ENCODE assay signal across 17 cellular contexts in genomic region chr19:31140717-31141116, GRCh38.
DNase-seq lines count a peak whose midpoint lies in the region; ATAC-seq, FAIRE-seq and TF ChIP-seq lines count a peak whose summit lies in the region.
"Had no signal": no experiment of that assay in that cellular context is flagged by ENCODE, and none has a peak within 500 bp of the region (broad histone marks: within the 10 kb centered on the region; RNA-seq: fewer than 3 reads in every experiment).

No MANE protein-coding gene starts in this region.

- POLR2A ChIA-PET in A549 (lab: Yijun Ruan, JAX), result no interaction called here

- 14% methylated on average over 6 of the region's 6 CpGs for WGBS in A549 (ENCODE audit: missing lambda C conversion rate)

- H3K4me1 ChIP-seq in A549, result peaks cover 21% of the 10 kb centered on the region
- H3K4me1 ChIP-seq: parathyroid adenoma had no signal

- H3K4me1 Mint-ChIP-seq in immature natural killer cell, result no peaks in the 10 kb centered on the region
- H3K4me1 Mint-ChIP-seq: activated naive CD8-positive, alpha-beta T cell treated with anti-CD3 and anti-CD28 coated beads for 36 hours; IgD-negative memory B cell had no signal

- H3K27ac ChIP-seq in A549, result peak overlapping the region in 1 of 2 experiments; percentile 44; a peak in 3 of 6 replicates
- H3K27ac ChIP-seq: parathyroid adenoma had no signal

- no peak for TF ChIP-seq CTCF in A549 (IDR thresholded peaks at IDR 0.05)

- no peaks in the 10 kb centered on the region for H3K27me3 Mint-ChIP-seq in immature natural killer cell (ENCODE audit: low read depth in 3 of 3)
- H3K27me3 Mint-ChIP-seq: IgD-negative memory B cell had no signal

- no peak for TF ChIP-seq POLR2A in A549 (IDR thresholded peaks at IDR 0.05; ENCODE audit: low read length)

- no peaks in the 10 kb centered on the region for H3K9me3 Mint-ChIP-seq in immature natural killer cell
- H3K9me3 Mint-ChIP-seq: activated naive CD8-positive, alpha-beta T cell treated with anti-CD3 and anti-CD28 coated beads for 36 hours had no signal

- no peak overlapping the region for H3K27ac Mint-ChIP-seq in immature natural killer cell
- H3K27ac Mint-ChIP-seq: activated naive CD8-positive, alpha-beta T cell treated with anti-CD3 and anti-CD28 coated beads for 36 hours; IgD-negative memory B cell had no signal

- H3K36me3 Mint-ChIP-seq in immature natural killer cell, result no peaks in the 10 kb centered on the region
- H3K36me3 Mint-ChIP-seq: IgD-negative memory B cell had no signal

- ATAC-seq in A549 (peak; percentile 27 to 66; a peak in 4 of 6 replicates), GM18517 (IDR thresholded peaks at IDR 0.05; ENCODE audit: unreplicated experiment) (no peak)

- 0 out of 5 replicates have a peak, but pooled peaks of 1 of the 2 experiments have one; percentile 16 for TF ChIP-seq RAD21 in A549 (conservative IDR thresholded peaks at IDR 0.05 in 1 of 2, IDR thresholded peaks at IDR 0.05 in 1 of 2)

- peaks cover 9% of the 10 kb centered on the region; the same call in 2 of the 3 replicates for H3K9me3 ChIP-seq in A549

- no peak overlapping the region for H3K4me3 ChIP-seq in A549

- DNase-seq in A549 (ENCODE audit: low read depth in 1 of 2, low spot score in 1 of 2), result peak in 1 of 2 experiments; percentile 17
- peak; percentile 60 for DNase-seq in HS-5 (ENCODE audit: low read depth)
- peak; percentile 46 for DNase-seq in astrocyte of the hippocampus (ENCODE audit: low read depth, low spot score)
- peak; percentile 58 for DNase-seq in iris pigment epithelial cell (ENCODE audit: low read depth)
- no peak for DNase-seq in immature natural killer cell
- DNase-seq in amygdala (lab: John Stamatoyannopoulos, UW), result no peak
- DNase-seq in NCI-H510A treated with DMSO at 0.1 percent for 48 hours (lab: John Stamatoyannopoulos, UW), result no peak
- DNase-seq: activated CD4-positive, alpha-beta T cell treated with anti-CD3 and anti-CD28 coated beads for 4 hours; activated naive CD8-positive, alpha-beta T cell treated with anti-CD3 and anti-CD28 coated beads for 36 hours; activated T-cell treated with anti-CD3 and anti-CD28 coated beads, Interleukin-2, amount 50 U/mL, for 1 hour; erythroblast; midbrain; NCI-H446 treated with DMSO at 0.1 percent for 48 hours had no signal

- H3K4me3 Mint-ChIP-seq in immature natural killer cell, result no peak overlapping the region
- H3K4me3 Mint-ChIP-seq: activated naive CD8-positive, alpha-beta T cell treated with anti-CD3 and anti-CD28 coated beads for 36 hours; IgD-negative memory B cell had no signal

- CTCF ChIA-PET in A549 (lab: Yijun Ruan, JAX), result interaction anchor here (1.0 to 1.5 kb wide), 2 partner anchors 26 to 136 kb away, joined by 3 read pairs; no protein-coding TSS in a partner anchor

- FAIRE-seq in A549 (lab: Jason Lieb, UNC), result no peak
- FAIRE-seq: colon had no signal

- peak overlapping the region; percentile 28 for H3K4me2 ChIP-seq in A549

- TF ChIP-seq EP300 in A549 (IDR thresholded peaks at IDR 0.05), result no peak

TF ChIP-seq in A549, 52 proteins besides CTCF, POLR2A, EP300 and RAD21:
- no peak for TF ChIP-seq TP53 (CRISPR knock-in tag; IDR thresholded peaks at IDR 0.05)
- no peak for TF ChIP-seq MAZ (IDR thresholded peaks at IDR 0.05; ENCODE audit: borderline replicate concordance, low read depth, low read length)

Comparison
In these comparisons a context has a peak if more than half of its experiments do, and no peak if none do; other contexts are left out.
1. DNase-seq: peak in HS-5 (single experiment), astrocyte of the hippocampus (single experiment) and iris pigment epithelial cell (single experiment); none in immature natural killer cell (0 of 3), amygdala (0 of 56) and NCI-H510A treated with DMSO at 0.1 percent for 48 hours (single experiment).